ENCODE assay signal across 16 cellular contexts in the genomic region with DNA sequence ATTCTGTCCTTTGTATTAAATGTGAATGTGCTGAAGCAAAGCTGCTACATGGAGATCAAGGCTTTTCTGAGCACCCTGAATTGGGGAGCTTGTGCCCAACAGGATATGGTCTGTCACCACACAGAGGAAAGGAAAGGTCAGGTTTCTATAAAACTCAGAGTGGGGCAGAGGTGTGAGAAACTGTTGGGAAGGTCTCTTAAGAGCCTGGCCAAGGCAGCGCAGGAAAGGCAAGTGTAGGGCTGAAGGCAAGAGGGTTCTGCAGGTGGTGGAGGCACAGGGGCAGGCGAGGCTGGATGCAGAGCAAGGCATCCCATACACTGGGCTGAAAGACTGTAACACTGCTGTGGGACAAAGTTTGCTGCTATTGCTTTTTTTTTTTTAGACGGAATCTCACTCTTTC. TPM values are rescaled to one million over a fixed set of nuclear protein-coding genes. Genes with fewer than 3 reads are reported as not detected.
A peak's percentile ranks its signal among the peaks of the same experiment; 100 is the strongest.
DNase-seq lines count a peak whose midpoint lies in the region; ATAC-seq lines count a peak whose summit lies in the region.
"Had no signal": no experiment of that assay in that cellular context is flagged by ENCODE, and none has a peak within 500 bp of the region (broad histone marks: within the 10 kb centered on the region; RNA-seq: fewer than 3 reads in every experiment).

No MANE protein-coding gene starts in this region.

- H3K4me1 Mint-ChIP-seq in activated CD8-positive, alpha-beta memory T cell treated with anti-CD3 and anti-CD28 coated beads, Interleukin-2, amount 10 ng/mL, durations not matched to agents 7 days and 5 days, result peaks cover 86% of the 10 kb centered on the region
- peaks cover 87% of the 10 kb centered on the region for H3K4me1 Mint-ChIP-seq in activated CD8-positive, alpha-beta T cell treated with anti-CD3 and anti-CD28 coated beads, Interleukin-2, amount 10 ng/mL, durations not matched to agents 7 days and 5 days (ENCODE audit: low read depth)
- H3K4me1 Mint-ChIP-seq in effector memory CD8-positive, alpha-beta T cell (ENCODE audit: low read depth in 2 of 2), result peaks cover 62 to 69% of the 10 kb centered on the region in 2 donors
- peaks cover 50% of the 10 kb centered on the region for H3K4me1 Mint-ChIP-seq in stimulated activated naive CD8-positive, alpha-beta T cell treated with anti-CD3 and anti-CD28 coated beads, Interleukin-15, Interleukin-2, amounts not matched to agents 100 ng/mL and 50 ng/mL, for 24 hours (ENCODE audit: low read depth)

- H3K4me3 Mint-ChIP-seq in activated CD8-positive, alpha-beta memory T cell treated with anti-CD3 and anti-CD28 coated beads, Interleukin-2, amount 10 ng/mL, durations not matched to agents 7 days and 5 days, result peak overlapping the region; percentile 19
- peak overlapping the region; percentile 40 for H3K4me3 Mint-ChIP-seq in activated CD8-positive, alpha-beta T cell treated with anti-CD3 and anti-CD28 coated beads, Interleukin-2, amount 10 ng/mL, durations not matched to agents 7 days and 5 days
- H3K4me3 Mint-ChIP-seq in effector memory CD8-positive, alpha-beta T cell, result peak overlapping the region; percentile 57 to 66
- peak overlapping the region; percentile 5 for H3K4me3 Mint-ChIP-seq in stimulated activated naive CD8-positive, alpha-beta T cell treated with anti-CD3 and anti-CD28 coated beads, Interleukin-15, Interleukin-2, amounts not matched to agents 100 ng/mL and 50 ng/mL, for 24 hours
- H3K4me3 Mint-ChIP-seq: CD8-positive, alpha-beta T cell had no signal

- POLR2A ChIA-PET in activated CD8-positive, alpha-beta T cell treated with anti-CD3 and anti-CD28 coated beads, Interleukin-2, amount 10 ng/mL, durations not matched to agents 7 days and 5 days (lab: Charles Lee), result interaction anchor here (0.7 kb wide), 1 partner anchor 9 kb away, joined by 3 read pairs; the partner anchor contains the start of gene COX6A2

- H3K36me3 Mint-ChIP-seq in activated CD8-positive, alpha-beta memory T cell treated with anti-CD3 and anti-CD28 coated beads, Interleukin-2, amount 10 ng/mL, durations not matched to agents 7 days and 5 days, result peaks cover 26% of the 10 kb centered on the region
- H3K36me3 Mint-ChIP-seq in activated CD8-positive, alpha-beta T cell treated with anti-CD3 and anti-CD28 coated beads, Interleukin-2, amount 10 ng/mL, durations not matched to agents 7 days and 5 days (ENCODE audit: low read depth), result peaks cover 19% of the 10 kb centered on the region
- peaks cover 7% of the 10 kb centered on the region for H3K36me3 Mint-ChIP-seq in effector memory CD8-positive, alpha-beta T cell (ENCODE audit: insufficient read depth)
- no peaks in the 10 kb centered on the region for H3K36me3 Mint-ChIP-seq in stimulated activated naive CD8-positive, alpha-beta T cell treated with anti-CD3 and anti-CD28 coated beads, Interleukin-15, Interleukin-2, amounts not matched to agents 100 ng/mL and 50 ng/mL, for 24 hours (ENCODE audit: low read depth)
- H3K36me3 Mint-ChIP-seq: CD8-positive, alpha-beta T cell had no signal

- CTCF ChIA-PET in activated CD8-positive, alpha-beta memory T cell treated with anti-CD3 and anti-CD28 coated beads, Interleukin-2, amount 10 ng/mL, durations not matched to agents 7 days and 5 days (lab: Charles Lee), result interaction anchor here (0.7 to 4.1 kb wide), 7 partner anchors 12 to 70 kb away, joined by 3 to 31 read pairs (median 3); partner anchors contain the start of gene ZNF843
- CTCF ChIA-PET in activated CD8-positive, alpha-beta T cell treated with anti-CD3 and anti-CD28 coated beads, Interleukin-2, amount 10 ng/mL, durations not matched to agents 7 days and 5 days (lab: Charles Lee), result interaction anchor here (0.6 to 1.5 kb wide), 6 partner anchors 36 to 276 kb away, joined by 3 to 6 read pairs (median 4); no protein-coding TSS in a partner anchor

- H3K27me3 Mint-ChIP-seq in activated CD8-positive, alpha-beta memory T cell treated with anti-CD3 and anti-CD28 coated beads, Interleukin-2, amount 10 ng/mL, durations not matched to agents 7 days and 5 days, result peaks cover 4% of the 10 kb centered on the region
- H3K27me3 Mint-ChIP-seq in activated CD8-positive, alpha-beta T cell treated with anti-CD3 and anti-CD28 coated beads, Interleukin-2, amount 10 ng/mL, durations not matched to agents 7 days and 5 days (ENCODE audit: low read depth), result peaks cover 2% of the 10 kb centered on the region
- H3K27me3 Mint-ChIP-seq in effector memory CD8-positive, alpha-beta T cell, result no peaks in the 10 kb centered on the region
- H3K27me3 Mint-ChIP-seq in stimulated activated naive CD8-positive, alpha-beta T cell treated with anti-CD3 and anti-CD28 coated beads, Interleukin-15, Interleukin-2, amounts not matched to agents 100 ng/mL and 50 ng/mL, for 24 hours, result peaks cover 29% of the 10 kb centered on the region

- DNase-seq in activated CD8-positive, alpha-beta memory T cell treated with anti-CD3 and anti-CD28 coated beads, Interleukin-2, amount 10 ng/mL, durations not matched to agents 7 days and 5 days, result peak; percentile 81
- DNase-seq in activated CD8-positive, alpha-beta memory T cell treated with anti-CD3 and anti-CD28 coated beads, Interleukin-2, amount 50 U/mL, for 48 hours, result no peak
- DNase-seq in activated CD8-positive, alpha-beta T cell treated with anti-CD3 and anti-CD28 coated beads, Interleukin-2, amount 10 ng/mL, durations not matched to agents 7 days and 5 days, result peak; percentile 65
- peak in 1 of 3 experiments; percentile 12 for DNase-seq in effector memory CD8-positive, alpha-beta T cell
- DNase-seq: CD8-positive, alpha-beta T cell; DND-41; NCI-H187 treated with DMSO at 0.1 percent for 48 hours; NCI-H2171 had no signal

- H3K27ac Mint-ChIP-seq in activated CD8-positive, alpha-beta memory T cell treated with anti-CD3 and anti-CD28 coated beads, Interleukin-2, amount 10 ng/mL, durations not matched to agents 7 days and 5 days, result peak overlapping the region; percentile 79
- H3K27ac Mint-ChIP-seq in activated CD8-positive, alpha-beta T cell treated with anti-CD3 and anti-CD28 coated beads, Interleukin-2, amount 10 ng/mL, durations not matched to agents 7 days and 5 days, result peak overlapping the region; percentile 81
- H3K27ac Mint-ChIP-seq in effector memory CD8-positive, alpha-beta T cell, result peak overlapping the region in 1 of 2 donors; percentile 35
- no peak overlapping the region for H3K27ac Mint-ChIP-seq in stimulated activated naive CD8-positive, alpha-beta T cell treated with anti-CD3 and anti-CD28 coated beads, Interleukin-15, Interleukin-2, amounts not matched to agents 100 ng/mL and 50 ng/mL, for 24 hours
- H3K27ac Mint-ChIP-seq: CD8-positive, alpha-beta T cell had no signal

- ATAC-seq in activated CD8-positive, alpha-beta memory T cell treated with anti-CD3 and anti-CD28 coated beads, Interleukin-2, amount 10 ng/mL, durations not matched to agents 7 days and 5 days, result peak; percentile 51
- ATAC-seq in activated CD8-positive, alpha-beta T cell treated with anti-CD3 and anti-CD28 coated beads, Interleukin-2, amount 10 ng/mL, durations not matched to agents 7 days and 5 days, result peak; percentile 57
- peak; percentile 15 for ATAC-seq in effector memory CD8-positive, alpha-beta T cell (replicated peaks)
- ATAC-seq in HG03378 (IDR thresholded peaks at IDR 0.05; ENCODE audit: unreplicated experiment), result no peak
- no peak for ATAC-seq in GM18517 (IDR thresholded peaks at IDR 0.05; ENCODE audit: unreplicated experiment)
- ATAC-seq in GM19351 (IDR thresholded peaks at IDR 0.05; ENCODE audit: unreplicated experiment), result no peak
- ATAC-seq: CD8-positive, alpha-beta T cell; Right ventricle myocardium inferior had no signal

- H3K9me3 Mint-ChIP-seq in activated CD8-positive, alpha-beta memory T cell treated with anti-CD3 and anti-CD28 coated beads, Interleukin-2, amount 10 ng/mL, durations not matched to agents 7 days and 5 days (ENCODE audit: low read depth), result peaks cover 5% of the 10 kb centered on the region
- H3K9me3 Mint-ChIP-seq in activated CD8-positive, alpha-beta T cell treated with anti-CD3 and anti-CD28 coated beads, Interleukin-2, amount 10 ng/mL, durations not matched to agents 7 days and 5 days (ENCODE audit: insufficient read depth), result peaks cover 3% of the 10 kb centered on the region
- no peaks in the 10 kb centered on the region for H3K9me3 Mint-ChIP-seq in effector memory CD8-positive, alpha-beta T cell
- H3K9me3 Mint-ChIP-seq in stimulated activated naive CD8-positive, alpha-beta T cell treated with anti-CD3 and anti-CD28 coated beads, Interleukin-15, Interleukin-2, amounts not matched to agents 100 ng/mL and 50 ng/mL, for 24 hours, result no peaks in the 10 kb centered on the region
- H3K9me3 Mint-ChIP-seq: CD8-positive, alpha-beta T cell had no signal

RNA-seq across cellular contexts. Expression of gene COX6A2, which starts 8.1 kb away (rescaled TPM):
- total RNA-seq in activated CD8-positive, alpha-beta memory T cell treated with anti-CD3 and anti-CD28 coated beads, Interleukin-2, amount 10 ng/mL, durations not matched to agents 7 days and 5 days, result not detected
- total RNA-seq in activated CD8-positive, alpha-beta T cell treated with anti-CD3 and anti-CD28 coated beads, Interleukin-2, amount 10 ng/mL, durations not matched to agents 7 days and 5 days, result not detected
- total RNA-seq: CD8-positive, alpha-beta T cell; H1; NCI-H460; Peyer's patch had no signal

RNA-seq across cellular contexts. Expression of gene ZNF843, which starts 22.6 kb away (rescaled TPM):
- total RNA-seq in activated CD8-positive, alpha-beta memory T cell treated with anti-CD3 and anti-CD28 coated beads, Interleukin-2, amount 10 ng/mL, durations not matched to agents 7 days and 5 days, result under 1 TPM; 0.16 to 0.29 TPM
- under 1 TPM; 0.21 to 0.32 TPM for total RNA-seq in activated CD8-positive, alpha-beta T cell treated with anti-CD3 and anti-CD28 coated beads, Interleukin-2, amount 10 ng/mL, durations not matched to agents 7 days and 5 days
- total RNA-seq: CD8-positive, alpha-beta T cell had no signal

RNA-seq across cellular contexts. Expression of gene ITGAD, which starts 26.9 kb away (rescaled TPM):
- total RNA-seq in activated CD8-positive, alpha-beta memory T cell treated with anti-CD3 and anti-CD28 coated beads, Interleukin-2, amount 10 ng/mL, durations not matched to agents 7 days and 5 days, result under 1 TPM; 0.09 to 0.23 TPM
- total RNA-seq in activated CD8-positive, alpha-beta T cell treated with anti-CD3 and anti-CD28 coated beads, Interleukin-2, amount 10 ng/mL, durations not matched to agents 7 days and 5 days, result under 1 TPM; 0.13 to 0.68 TPM
- total RNA-seq: H1, NCI-H460 had no signal

RNA-seq across cellular contexts. Expression of gene ARMC5, which starts 39.3 kb away (rescaled TPM):
- total RNA-seq in activated CD8-positive, alpha-beta memory T cell treated with anti-CD3 and anti-CD28 coated beads, Interleukin-2, amount 10 ng/mL, durations not matched to agents 7 days and 5 days, result 10 to 100 TPM; 19.2 to 22.2 TPM
- total RNA-seq in activated CD8-positive, alpha-beta T cell treated with anti-CD3 and anti-CD28 coated beads, Interleukin-2, amount 10 ng/mL, durations not matched to agents 7 days and 5 days, result 10 to 100 TPM; 18.9 to 19.1 TPM

RNA-seq across cellular contexts. Expression of gene TGFB1I1, which starts 51.9 kb away (rescaled TPM):
- 1 to 10 TPM in 1 of 2 experiments, under 1 TPM in 1; 0.67 to 1.0 TPM for total RNA-seq in activated CD8-positive, alpha-beta memory T cell treated with anti-CD3 and anti-CD28 coated beads, Interleukin-2, amount 10 ng/mL, durations not matched to agents 7 days and 5 days
- total RNA-seq in activated CD8-positive, alpha-beta T cell treated with anti-CD3 and anti-CD28 coated beads, Interleukin-2, amount 10 ng/mL, durations not matched to agents 7 days and 5 days, result under 1 TPM; 0.83 to 0.92 TPM

Comparison
In these comparisons a context has a peak if more than half of its experiments do, and no peak if none do; other contexts are left out.
1. ATAC-seq: peak in activated CD8-positive, alpha-beta memory T cell treated with anti-CD3 and anti-CD28 coated beads, Interleukin-2, amount 10 ng/mL, durations not matched to agents 7 days and 5 days (single experiment), activated CD8-positive, alpha-beta T cell treated with anti-CD3 and anti-CD28 coated beads, Interleukin-2, amount 10 ng/mL, durations not matched to agents 7 days and 5 days (single experiment) and effector memory CD8-positive, alpha-beta T cell (single experiment); none in HG03378 (single experiment), GM18517 (single experiment) and GM19351 (single experiment).
2. H3K4me3 Mint-ChIP-seq: peak in every context shown above with its lines; median percentile 62 in effector memory CD8-positive, alpha-beta T cell; 40 in activated CD8-positive, alpha-beta T cell treated with anti-CD3 and anti-CD28 coated beads, Interleukin-2, amount 10 ng/mL, durations not matched to agents 7 days and 5 days; 19 in activated CD8-positive, alpha-beta memory T cell treated with anti-CD3 and anti-CD28 coated beads, Interleukin-2, amount 10 ng/mL, durations not matched to agents 7 days and 5 days; 5 in stimulated activated naive CD8-positive, alpha-beta T cell treated with anti-CD3 and anti-CD28 coated beads, Interleukin-15, Interleukin-2, amounts not matched to agents 100 ng/mL and 50 ng/mL, for 24 hours.